In the genomic region with DNA sequence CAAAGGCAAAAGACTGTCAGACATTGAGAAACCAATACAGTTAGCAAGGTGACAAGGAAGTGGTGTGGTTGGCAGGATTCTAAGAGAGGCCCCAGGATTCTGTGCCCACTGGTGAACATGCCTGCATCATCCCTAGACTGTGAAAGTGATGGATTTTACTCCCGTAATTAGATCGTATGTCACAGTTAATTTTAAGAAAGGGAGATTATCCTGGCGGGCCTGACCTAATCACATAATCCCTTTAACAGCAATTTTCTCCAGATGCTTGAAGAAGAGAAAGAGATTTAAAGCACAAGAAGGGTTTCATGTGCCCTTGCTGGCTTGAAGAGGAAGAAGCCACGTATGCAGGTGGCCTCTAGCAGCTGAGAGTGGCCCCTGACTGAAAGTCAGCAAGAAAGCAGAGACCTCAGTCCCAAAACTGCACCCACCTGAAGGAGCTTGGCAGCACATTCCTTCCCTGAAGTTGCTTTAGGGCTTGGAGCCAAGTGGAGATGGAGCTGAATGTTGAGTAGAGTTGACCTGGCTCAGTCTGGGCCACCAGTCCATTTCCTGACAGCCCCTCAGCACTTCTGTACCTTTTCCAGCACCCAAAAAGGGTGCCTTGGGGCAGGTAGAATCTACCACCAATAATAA, we compare ENCODE assay signal across 13 cellular contexts. TPM values are rescaled to one million over a fixed set of nuclear protein-coding genes. Genes with fewer than 3 reads are reported as not detected.
A peak's percentile ranks its signal among the peaks of the same experiment; 100 is the strongest.
DNase-seq lines count a peak whose midpoint lies in the region; ATAC-seq and TF ChIP-seq lines count a peak whose summit lies in the region.
"Had no signal": no experiment of that assay in that cellular context is flagged by ENCODE, and none has a peak within 500 bp of the region (broad histone marks: within the 10 kb centered on the region; RNA-seq: fewer than 3 reads in every experiment).

No MANE protein-coding gene starts in this region.

- H3K27me3 ChIP-seq in DND-41 (ENCODE audit: insufficient read depth, low read length, poor library complexity) (no peaks in the 10 kb centered on the region), esophagus squamous epithelium (no peaks in the 10 kb centered on the region)
- H3K27me3 ChIP-seq: body of pancreas, neutrophil had no signal

- no peaks in the 10 kb centered on the region for H4K20me1 ChIP-seq in DND-41 (ENCODE audit: insufficient read depth, low read length)

- H3K4me3 ChIP-seq in DND-41 (ENCODE audit: low read depth in 1 of 2, low read length in 2 of 2) = no peak overlapping the region
- no peak overlapping the region for H3K4me3 ChIP-seq in esophagus squamous epithelium
- H3K4me3 ChIP-seq: body of pancreas had no signal

- H3K9ac ChIP-seq in DND-41 (ENCODE audit: low read depth, low read length) = no peak overlapping the region

- no peaks in the 10 kb centered on the region for H3K79me2 ChIP-seq in DND-41 (ENCODE audit: insufficient read depth, low read length)

- TF ChIP-seq CTCF in DND-41 (IDR thresholded peaks at IDR 0.05; ENCODE audit: borderline replicate concordance, extremely low read depth, low read length, poor library complexity, severe bottlenecking) (no peak), endothelial cell (IDR thresholded peaks at IDR 0.05; ENCODE audit: unreplicated experiment) (no peak), RWPE1 (conservative IDR thresholded peaks at IDR 0.05; ENCODE audit: low read depth) (no peak), esophagus squamous epithelium (IDR thresholded peaks at IDR 0.05) (no peak)

- H3K4me2 ChIP-seq in DND-41 (ENCODE audit: insufficient read depth, low read length) = no peak overlapping the region

- CTCF ChIA-PET in RWPE1 (lab: Yijun Ruan, JAX) = interaction anchor here (0.6 to 1.4 kb wide), 11 partner anchors 8 to 633 kb away, joined by 3 to 9 read pairs (median 3); a partner anchor contains a TSS

- no peak overlapping the region for H3K4me3 Mint-ChIP-seq in endothelial cell (ENCODE audit: unreplicated experiment)

- H3K27me3 Mint-ChIP-seq in endothelial cell (ENCODE audit: unreplicated experiment) = peaks cover 2% of the 10 kb centered on the region
- H3K27me3 Mint-ChIP-seq: dendritic cell treated with granulocyte-macrophage colony-stimulating factor and Interleukin-4, amounts not matched to agents 40 ng/mL and 50 ng/mL, for 4 days had no signal

- H3K36me3 ChIP-seq in DND-41 (ENCODE audit: insufficient read depth, low read length) (0 out of 2 replicates have a peak, but pooled peaks cover 10% of the 10 kb centered on the region), esophagus squamous epithelium (no peaks in the 10 kb centered on the region)
- H3K36me3 ChIP-seq: neutrophil had no signal

- no peaks in the 10 kb centered on the region for H3K9me3 ChIP-seq in DND-41 (ENCODE audit: insufficient read depth, low read length, severe bottlenecking)
- peaks cover 0 to 4% (median 0%) of the 10 kb centered on the region in 3 donors for H3K9me3 ChIP-seq in esophagus squamous epithelium
- H3K9me3 ChIP-seq: neutrophil had no signal

- H3K27ac Mint-ChIP-seq in endothelial cell (ENCODE audit: unreplicated experiment) = no peak overlapping the region

- ATAC-seq in DND-41 (ENCODE audit: insufficient read depth, low read depth) = peak; percentile 55
- peak; percentile 19 for ATAC-seq in GM19397 (IDR thresholded peaks at IDR 0.05; ENCODE audit: unreplicated experiment)
- ATAC-seq in HG03025 (IDR thresholded peaks at IDR 0.05; ENCODE audit: low FRiP score, unreplicated experiment) = peak; percentile 32
- ATAC-seq in Right ventricle myocardium superior (ENCODE audit: poor library complexity) = no peak

- H3K9me3 Mint-ChIP-seq in endothelial cell (ENCODE audit: unreplicated experiment) = no peaks in the 10 kb centered on the region

- intact Hi-C loops in Right ventricle myocardium superior (cut with DNase I) (no loop called here), esophagus squamous epithelium (cut with DNase I) (no loop called here)

- POLR2A ChIA-PET in RWPE1 (lab: Yijun Ruan, JAX; ENCODE audit: low non-redundant PET) = no interaction called here

- no peak overlapping the region for H2AFZ ChIP-seq in DND-41 (ENCODE audit: low read depth, low read length)

- H3K27ac ChIP-seq in DND-41 (ENCODE audit: low read length) (peak overlapping the region; percentile 26; the same call in 1 of the 2 replicates), RWPE1 (no peak overlapping the region), esophagus squamous epithelium (no peak overlapping the region)
- H3K27ac ChIP-seq: body of pancreas, neutrophil, VCaP had no signal

- 49 to 65% methylated on average over 4 of the region's 4 CpGs for WGBS in esophagus squamous epithelium, 2 donors

- peaks cover 3% of the 10 kb centered on the region for H3K36me3 Mint-ChIP-seq in endothelial cell (ENCODE audit: low read depth, unreplicated experiment)

- peaks cover 8% of the 10 kb centered on the region for H3K4me1 Mint-ChIP-seq in endothelial cell (ENCODE audit: unreplicated experiment)

- DNase-seq in DND-41 (no peak), SK-N-DZ (ENCODE audit: low spot score) (peak; percentile 88), Right ventricle myocardium superior (no peak), endothelial cell (ENCODE audit: low spot score) (no peak), RWPE1 (ENCODE audit: low spot score) (no peak), esophagus squamous epithelium (lab: John Stamatoyannopoulos, UW) (no peak)

- TF ChIP-seq POLR2A in esophagus squamous epithelium (IDR thresholded peaks at IDR 0.05) = no peak

- H3K4me1 ChIP-seq in DND-41 (ENCODE audit: insufficient read depth, low read length) (peaks cover 8% of the 10 kb centered on the region), esophagus squamous epithelium (peaks cover 0 to 10% (median 2%) of the 10 kb centered on the region in 3 donors)
- H3K4me1 ChIP-seq: body of pancreas had no signal

RNA-seq across cellular contexts. Expression of a gene that starts 49.1 kb away (rescaled TPM):
- 56.1 and 62.6 TPM in 2 replicates for polyA plus RNA-seq in SK-N-DZ (2014; cell fraction: cytosol; rRNA removed)
- 106 and 133 TPM in 2 replicates for polyA plus RNA-seq in SK-N-DZ (2014; cell fraction: nucleus; rRNA removed)
- 20.0 TPM for total RNA-seq in Right ventricle myocardium superior
- total RNA-seq in endothelial cell (ENCODE audit: unreplicated experiment) = 63.8 TPM
- 10 to 100 TPM; 16.4 to 36.6 (median 23.2) TPM for total RNA-seq in esophagus squamous epithelium

RNA-seq across cellular contexts. Expression of a gene that starts 58.7 kb away (rescaled TPM):
- polyA plus RNA-seq in SK-N-DZ (2014; cell fraction: cytosol; rRNA removed) = 0.21 TPM in 1 of 2 replicates, not detected in the other
- polyA plus RNA-seq in SK-N-DZ (2014; cell fraction: nucleus; rRNA removed) = 0.57 TPM in 1 of 2 replicates, not detected in the other
- total RNA-seq in Right ventricle myocardium superior = not detected
- total RNA-seq in endothelial cell (ENCODE audit: unreplicated experiment) = 1.4 TPM
- total RNA-seq in esophagus squamous epithelium = under 1 TPM in 1 of 4 donors, not detected in 3; 0.18 TPM
- total RNA-seq: kidney had no signal
